Comparison of ENCODE assay signal across 2 cellular contexts in genomic region chr2:121295911-121296650, GRCh38.
TF ChIP-seq lines count a peak whose summit lies in the region.

No MANE protein-coding gene starts in this region.

TF ChIP-seq in K562, 482 proteins besides CTCF, POLR2A, EP300 and RAD21:
- TF ChIP-seq, protein P1, sequence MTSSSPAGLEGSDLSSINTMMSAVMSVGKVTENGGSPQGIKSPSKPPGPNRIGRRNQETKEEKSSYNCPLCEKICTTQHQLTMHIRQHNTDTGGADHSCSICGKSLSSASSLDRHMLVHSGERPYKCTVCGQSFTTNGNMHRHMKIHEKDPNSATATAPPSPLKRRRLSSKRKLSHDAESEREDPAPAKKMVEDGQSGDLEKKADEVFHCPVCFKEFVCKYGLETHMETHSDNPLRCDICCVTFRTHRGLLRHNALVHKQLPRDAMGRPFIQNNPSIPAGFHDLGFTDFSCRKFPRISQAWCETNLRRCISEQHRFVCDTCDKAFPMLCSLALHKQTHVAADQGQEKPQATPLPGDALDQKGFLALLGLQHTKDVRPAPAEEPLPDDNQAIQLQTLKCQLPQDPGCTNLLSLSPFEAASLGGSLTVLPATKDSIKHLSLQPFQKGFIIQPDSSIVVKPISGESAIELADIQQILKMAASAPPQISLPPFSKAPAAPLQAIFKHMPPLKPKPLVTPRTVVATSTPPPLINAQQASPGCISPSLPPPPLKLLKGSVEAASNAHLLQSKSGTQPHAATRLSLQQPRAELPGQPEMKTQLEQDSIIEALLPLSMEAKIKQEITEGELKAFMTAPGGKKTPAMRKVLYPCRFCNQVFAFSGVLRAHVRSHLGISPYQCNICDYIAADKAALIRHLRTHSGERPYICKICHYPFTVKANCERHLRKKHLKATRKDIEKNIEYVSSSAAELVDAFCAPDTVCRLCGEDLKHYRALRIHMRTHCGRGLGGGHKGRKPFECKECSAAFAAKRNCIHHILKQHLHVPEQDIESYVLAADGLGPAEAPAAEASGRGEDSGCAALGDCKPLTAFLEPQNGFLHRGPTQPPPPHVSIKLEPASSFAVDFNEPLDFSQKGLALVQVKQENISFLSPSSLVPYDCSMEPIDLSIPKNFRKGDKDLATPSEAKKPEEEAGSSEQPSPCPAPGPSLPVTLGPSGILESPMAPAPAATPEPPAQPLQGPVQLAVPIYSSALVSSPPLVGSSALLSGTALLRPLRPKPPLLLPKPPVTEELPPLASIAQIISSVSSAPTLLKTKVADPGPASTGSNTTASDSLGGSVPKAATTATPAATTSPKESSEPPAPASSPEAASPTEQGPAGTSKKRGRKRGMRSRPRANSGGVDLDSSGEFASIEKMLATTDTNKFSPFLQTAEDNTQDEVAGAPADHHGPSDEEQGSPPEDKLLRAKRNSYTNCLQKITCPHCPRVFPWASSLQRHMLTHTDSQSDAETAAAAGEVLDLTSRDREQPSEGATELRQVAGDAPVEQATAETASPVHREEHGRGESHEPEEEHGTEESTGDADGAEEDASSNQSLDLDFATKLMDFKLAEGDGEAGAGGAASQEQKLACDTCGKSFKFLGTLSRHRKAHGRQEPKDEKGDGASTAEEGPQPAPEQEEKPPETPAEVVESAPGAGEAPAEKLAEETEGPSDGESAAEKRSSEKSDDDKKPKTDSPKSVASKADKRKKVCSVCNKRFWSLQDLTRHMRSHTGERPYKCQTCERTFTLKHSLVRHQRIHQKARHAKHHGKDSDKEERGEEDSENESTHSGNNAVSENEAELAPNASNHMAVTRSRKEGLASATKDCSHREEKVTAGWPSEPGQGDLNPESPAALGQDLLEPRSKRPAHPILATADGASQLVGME (CRISPR knock-in tag; IDR thresholded peaks at IDR 0.05): no peak
- peak in 1 of 2 experiments; percentile 59; a peak in 1 of 3 replicates for TF ChIP-seq CBX3 (IDR thresholded peaks at IDR 0.05; ENCODE audit: borderline replicate concordance in 1 of 2, low read length in 2 of 2)
- peak; percentile 59; the same call in 1 of the 2 replicates for TF ChIP-seq CBX5 (IDR thresholded peaks at IDR 0.05; ENCODE audit: borderline replicate concordance, low read depth)
- no peak for TF ChIP-seq ZSCAN29 (IDR thresholded peaks at IDR 0.05)

TF ChIP-seq in HepG2, 621 proteins besides CTCF, POLR2A, EP300 and RAD21:
- TF ChIP-seq RFX3 (CRISPR knock-in tag; IDR thresholded peaks at IDR 0.05): no peak
- no peak for TF ChIP-seq ZSCAN21 (CRISPR knock-in tag; IDR thresholded peaks at IDR 0.05; ENCODE audit: borderline replicate concordance)
- no peak for TF ChIP-seq ATF7 (IDR thresholded peaks at IDR 0.05)
- no peak for TF ChIP-seq ATF7 (CRISPR knock-in tag; IDR thresholded peaks at IDR 0.05)
- TF ChIP-seq GFI1 (CRISPR knock-in tag; IDR thresholded peaks at IDR 0.05; ENCODE audit: borderline replicate concordance): no peak
- TF ChIP-seq SOX13 (IDR thresholded peaks at IDR 0.05): no peak
- TF ChIP-seq SOX13 (CRISPR knock-in tag; conservative IDR thresholded peaks at IDR 0.05 in 1 of 2, IDR thresholded peaks at IDR 0.05 in 1 of 2): no peak
